12 cellular contexts compared by ENCODE assay signal in the genomic region with DNA sequence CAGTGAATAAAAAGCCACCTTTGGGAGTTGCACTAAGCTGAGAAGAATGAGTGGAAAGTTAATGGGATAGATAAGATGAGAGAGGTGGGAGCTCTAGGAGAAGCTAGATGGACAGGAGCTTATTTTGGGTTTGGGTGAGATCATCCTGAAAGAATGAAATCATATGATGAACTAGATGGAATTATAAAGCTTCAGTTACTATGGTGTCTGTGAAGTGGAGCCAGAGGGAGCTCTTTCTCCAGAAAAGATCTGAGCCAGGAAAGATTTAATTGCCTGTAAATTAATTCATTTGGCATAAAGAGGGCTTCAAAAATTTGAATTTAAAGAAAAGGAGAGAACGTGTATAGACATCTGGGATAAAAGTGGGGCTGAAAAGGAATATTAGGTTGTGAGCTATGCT. TPM values are rescaled to one million over a fixed set of nuclear protein-coding genes. Genes with fewer than 3 reads are reported as not detected.
DNase-seq lines count a peak whose midpoint lies in the region; ATAC-seq and TF ChIP-seq lines count a peak whose summit lies in the region.
"Had no signal": no experiment of that assay in that cellular context is flagged by ENCODE, and none has a peak within 500 bp of the region (broad histone marks: within the 10 kb centered on the region; RNA-seq: fewer than 3 reads in every experiment).

No MANE protein-coding gene starts in this region.

- peak overlapping the region; percentile 52 to 73 (median 64) for H3K27ac ChIP-seq in transverse colon

- H3K4me3 ChIP-seq in WI38 (ENCODE audit: low read depth, low read length) (no peak overlapping the region), fibroblast of villous mesenchyme (ENCODE audit: low read depth, low read length) (no peak overlapping the region), transverse colon (no peak overlapping the region)

- WGBS in transverse colon (ENCODE audit: low coverage in 1 of 2), 2 donors, result 14 to 32% methylated on average over 1 of the region's 1 CpG

- no peak for TF ChIP-seq POLR2A in transverse colon (IDR thresholded peaks at IDR 0.05)

- TF ChIP-seq EP300 in transverse colon (IDR thresholded peaks at IDR 0.05; ENCODE audit: low read depth), result no peak

- H3K27me3 ChIP-seq in transverse colon, result no peaks in the 10 kb centered on the region

- intact Hi-C loops in left ventricle myocardium superior (cut with micrococcal nuclease), result no loop called here
- intact Hi-C loops in Right ventricle myocardium inferior (cut with DNase I), result no loop called here
- intact Hi-C loops in transverse colon (cut with DNase I; ENCODE audit: low total_unique reads), result no loop called here

- ATAC-seq in left ventricle myocardium superior (peak; percentile 36), Right ventricle myocardium inferior (no peak), HG02970 (IDR thresholded peaks at IDR 0.05; ENCODE audit: low FRiP score, unreplicated experiment) (no peak), GM19452 (IDR thresholded peaks at IDR 0.05; ENCODE audit: unreplicated experiment) (no peak), HG02840 (IDR thresholded peaks at IDR 0.05; ENCODE audit: low FRiP score, unreplicated experiment) (no peak)

- TF ChIP-seq CTCF in WI38 (IDR thresholded peaks at IDR 0.05; ENCODE audit: low read depth, low read length) (0 out of 2 replicates have a peak, but pooled peaks have one; percentile 9), fibroblast of villous mesenchyme (IDR thresholded peaks at IDR 0.05; ENCODE audit: insufficient read depth, low read depth, low read length) (no peak), transverse colon (IDR thresholded peaks at IDR 0.05) (no peak)

- H3K36me3 ChIP-seq in transverse colon, result no peaks in the 10 kb centered on the region

- H3K4me1 ChIP-seq in transverse colon, result peaks cover 0 to 26% (median 11%) of the 10 kb centered on the region in 4 donors

- peaks cover 2 to 6% of the 10 kb centered on the region in 2 donors for H3K9me3 ChIP-seq in transverse colon

- no peak for DNase-seq in left ventricle myocardium superior
- no peak for DNase-seq in Right ventricle myocardium inferior (ENCODE audit: missing footprints)
- peak; percentile 10 for DNase-seq in fibroblast of villous mesenchyme (ENCODE audit: low read depth)
- no peak for DNase-seq in transverse colon
- DNase-seq: aorta, C1 segment of cervical spinal cord, erythroblast, NCI-H2081 had no signal

- in situ Hi-C loops in transverse colon (cut with MboI; ENCODE audit: low pct_ligation_motif_present in 1 of 4, low pct_unique_long_range_greater_than_20kb in 1 of 4, low sequenced_read_pairs in 3 of 4), result no loop called here

RNA-seq across cellular contexts. Expression of a gene that starts 10.3 kb away (rescaled TPM):
- 0.22 TPM for total RNA-seq in left ventricle myocardium superior
- 0.05 TPM for total RNA-seq in Right ventricle myocardium inferior
- under 0.01 TPM in 2 replicates for total RNA-seq in fibroblast of villous mesenchyme
- 1 to 10 TPM in 3 of 4 donors, under 1 TPM in 1; 1.00 to 2.9 (median 2.1) TPM for total RNA-seq in transverse colon
